ENCODE assay signal across 8 cellular contexts in the genomic region with DNA sequence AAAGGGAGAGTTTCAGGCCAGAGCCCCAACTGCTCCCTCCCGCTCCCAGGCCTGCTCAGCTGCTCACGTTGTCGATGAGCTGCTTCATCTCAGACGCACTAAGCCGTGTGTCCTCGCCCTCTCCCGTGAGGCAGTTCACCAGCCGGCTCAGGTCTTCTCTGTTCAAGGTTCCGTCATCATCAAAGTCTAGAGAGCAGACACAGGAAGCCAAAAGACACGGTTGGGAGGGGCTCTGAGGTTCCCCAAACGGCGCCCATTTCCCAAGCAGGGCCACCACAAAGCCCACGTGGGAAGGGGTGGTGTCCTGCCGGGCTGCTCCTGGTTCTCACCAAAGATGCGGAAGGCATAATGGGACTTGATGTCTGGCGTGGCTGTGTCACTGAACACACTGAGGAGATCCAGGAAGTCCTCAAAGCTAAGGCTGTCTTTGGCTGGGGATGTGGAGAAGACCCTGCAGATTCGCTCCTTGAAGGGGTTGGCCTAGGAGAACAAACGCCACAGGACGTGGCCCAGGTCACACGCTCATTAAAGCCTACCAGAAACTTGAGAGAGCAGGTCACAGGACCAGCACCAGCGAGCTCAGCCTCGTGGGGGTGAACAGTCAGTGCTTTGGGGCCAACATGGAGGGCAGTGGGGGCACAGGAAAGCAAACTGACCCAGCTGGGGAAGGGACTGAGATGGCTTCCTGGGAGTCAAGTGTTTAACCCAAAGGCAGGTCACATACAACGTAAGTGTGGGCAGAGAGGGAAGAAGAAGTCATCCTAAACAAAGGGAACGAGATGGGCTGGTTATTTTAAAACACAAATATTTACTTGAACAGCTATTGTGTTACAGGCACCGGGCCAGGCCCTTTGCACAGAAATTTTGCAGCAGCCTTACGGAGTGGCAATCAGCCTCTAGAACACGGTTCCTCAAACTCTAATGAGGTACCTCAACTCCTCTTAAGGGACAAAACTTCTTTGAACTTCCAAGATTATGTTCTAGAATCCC. TPM values are rescaled to one million over a fixed set of nuclear protein-coding genes. Genes with fewer than 3 reads are reported as not detected.
DNase-seq lines count a peak whose midpoint lies in the region; ATAC-seq and TF ChIP-seq lines count a peak whose summit lies in the region.

No MANE protein-coding gene starts in this region.

- no peaks in the 10 kb centered on the region for H3K27me3 ChIP-seq in lung (ENCODE audit: control insufficient read depth, insufficient read depth)
- no peaks in the 10 kb centered on the region for H3K27me3 ChIP-seq in GM23338 (ENCODE audit: insufficient read depth)

- H3K27ac Mint-ChIP-seq in GM23338 = no peak overlapping the region

- peaks cover 49% of the 10 kb centered on the region for H3K4me1 Mint-ChIP-seq in activated T-cell treated with anti-CD3 and anti-CD28 coated beads, Interleukin-2, amount 50 U/mL, for 4 hours (ENCODE audit: low read depth)
- peaks cover 7% of the 10 kb centered on the region for H3K4me1 Mint-ChIP-seq in GM23338

- H2AFZ ChIP-seq in GM23338 = no peak overlapping the region

- peak; percentile 36 to 38 for ATAC-seq in activated T-cell treated with anti-CD3 and anti-CD28 coated beads, Interleukin-2, amount 50 U/mL, for 4 hours
- no peak for ATAC-seq in lung (ENCODE audit: insufficient read depth, low FRiP score)
- no peak for ATAC-seq in GM23338

- peak overlapping the region; percentile 94 for H3K4me3 Mint-ChIP-seq in activated T-cell treated with anti-CD3 and anti-CD28 coated beads, Interleukin-2, amount 50 U/mL, for 4 hours
- no peak overlapping the region for H3K4me3 Mint-ChIP-seq in GM23338

- no peaks in the 10 kb centered on the region for H3K9me2 ChIP-seq in GM23338 (ENCODE audit: insufficient read depth)

- peaks cover 3 to 17% of the 10 kb centered on the region in 2 donors for H3K4me1 ChIP-seq in lung (ENCODE audit: control insufficient read depth in 2 of 2, insufficient read depth in 2 of 2, low read length in 2 of 2)
- peaks cover 14% of the 10 kb centered on the region; the same call in 1 of the 2 replicates for H3K4me1 ChIP-seq in GM23338 (ENCODE audit: insufficient read depth)

- 30 to 44% methylated on average over 27 of the region's 27 CpGs for WGBS in lung, 2 donors

- no peak overlapping the region for H3K4me2 ChIP-seq in GM23338

- H3K36me3 Mint-ChIP-seq in activated T-cell treated with anti-CD3 and anti-CD28 coated beads, Interleukin-2, amount 50 U/mL, for 4 hours (ENCODE audit: insufficient read depth) = peaks cover 25% of the 10 kb centered on the region
- peaks cover 17% of the 10 kb centered on the region for H3K36me3 Mint-ChIP-seq in GM23338 (ENCODE audit: low read depth)

- H3K79me2 ChIP-seq in GM23338 (replicated peaks; ENCODE audit: insufficient read depth) = no peaks in the 10 kb centered on the region

- no peaks in the 10 kb centered on the region for H3K27me3 Mint-ChIP-seq in activated T-cell treated with anti-CD3 and anti-CD28 coated beads, Interleukin-2, amount 50 U/mL, for 4 hours (ENCODE audit: low read depth)
- H3K27me3 Mint-ChIP-seq in GM23338 (ENCODE audit: insufficient read depth, low read depth, poor library complexity) = peaks cover 11% of the 10 kb centered on the region

- no peak overlapping the region for H3K4me3 ChIP-seq in lung
- H3K4me3 ChIP-seq in GM23338 = no peak overlapping the region

- peaks cover 11% of the 10 kb centered on the region; the same call in 1 of the 2 replicates for H3F3A ChIP-seq in GM23338 (replicated peaks; ENCODE audit: low read depth)

- no peaks in the 10 kb centered on the region for H3K9me3 ChIP-seq in lung (ENCODE audit: control insufficient read depth in 2 of 2, insufficient read depth in 1 of 2, low read length in 1 of 2)

- H3K27ac ChIP-seq in lung (ENCODE audit: low read depth in 1 of 2, low read length in 1 of 2) (peak overlapping the region in 1 of 2 donors; percentile 50), GM23338 (ENCODE audit: low read depth) (no peak overlapping the region)

- TF ChIP-seq CTCF in lung (IDR thresholded peaks at IDR 0.05; ENCODE audit: control extremely low read depth, extremely low read depth) (no peak), GM23338 (conservative IDR thresholded peaks at IDR 0.05; ENCODE audit: low read depth in 2 of 2) (no peak)

- DNase-seq in NCI-H2029 treated with DMSO at 0.1 percent for 48 hours (lab: John Stamatoyannopoulos, UW) (peak; percentile 35), NCI-H2029 (lab: John Stamatoyannopoulos, UW) (no peak), lung (ENCODE audit: low spot score) (peak; percentile 51), SW480 (ENCODE audit: low spot score) (no peak), GM23338 (ENCODE audit: low spot score) (no peak), AG08395 (ENCODE audit: low spot score) (no peak)
- DNase-seq in activated T-cell treated with anti-CD3 and anti-CD28 coated beads, Interleukin-2, amount 50 U/mL, for 4 hours = peak; percentile 66
- DNase-seq in stimulated activated CD8-positive, alpha-beta memory T cell treated with anti-CD3 and anti-CD28 coated beads, Interleukin-4, amount 100 ng/mL, for 48 hours = peak; percentile 73

- no peaks in the 10 kb centered on the region; the same call in 1 of the 2 replicates for H4K20me1 ChIP-seq in GM23338 (replicated peaks; ENCODE audit: insufficient read depth)

- no peaks in the 10 kb centered on the region for H3K9me3 Mint-ChIP-seq in activated T-cell treated with anti-CD3 and anti-CD28 coated beads, Interleukin-2, amount 50 U/mL, for 4 hours
- no peaks in the 10 kb centered on the region for H3K9me3 Mint-ChIP-seq in GM23338

- H3K36me3 ChIP-seq in lung (ENCODE audit: control insufficient read depth in 2 of 2, insufficient read depth in 2 of 2, low read length in 2 of 2) (peaks cover 7 to 34% of the 10 kb centered on the region in 2 donors), GM23338 (ENCODE audit: insufficient read depth) (peaks cover 7% of the 10 kb centered on the region; the same call in 1 of the 2 replicates)

TF ChIP-seq in GM23338, 12 proteins besides CTCF, POLR2A, EP300 and RAD21 (continues in another document):
- TF ChIP-seq EZH2 (IDR thresholded peaks at IDR 0.05; ENCODE audit: low read depth, unreplicated experiment) (no peak), NANOG (IDR thresholded peaks at IDR 0.05; ENCODE audit: borderline replicate concordance) (no peak), JUNB (IDR thresholded peaks at IDR 0.05; ENCODE audit: unreplicated experiment) (no peak), CREB1 (CRISPR knock-in tag; IDR thresholded peaks at IDR 0.05; ENCODE audit: low read depth) (no peak), POLR2AphosphoS5 (IDR thresholded peaks at IDR 0.05; ENCODE audit: low read depth) (no peak), EZH2phosphoT487 (IDR thresholded peaks at IDR 0.05; ENCODE audit: unreplicated experiment) (no peak)
- TF ChIP-seq, protein P1, sequence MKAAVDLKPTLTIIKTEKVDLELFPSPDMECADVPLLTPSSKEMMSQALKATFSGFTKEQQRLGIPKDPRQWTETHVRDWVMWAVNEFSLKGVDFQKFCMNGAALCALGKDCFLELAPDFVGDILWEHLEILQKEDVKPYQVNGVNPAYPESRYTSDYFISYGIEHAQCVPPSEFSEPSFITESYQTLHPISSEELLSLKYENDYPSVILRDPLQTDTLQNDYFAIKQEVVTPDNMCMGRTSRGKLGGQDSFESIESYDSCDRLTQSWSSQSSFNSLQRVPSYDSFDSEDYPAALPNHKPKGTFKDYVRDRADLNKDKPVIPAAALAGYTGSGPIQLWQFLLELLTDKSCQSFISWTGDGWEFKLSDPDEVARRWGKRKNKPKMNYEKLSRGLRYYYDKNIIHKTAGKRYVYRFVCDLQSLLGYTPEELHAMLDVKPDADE (IDR thresholded peaks at IDR 0.05) = no peak

RNA-seq across cellular contexts. Expression of a gene that starts 2.4 kb away (rescaled TPM):
- 100 to 1,000 TPM; 130 to 158 (median 151) TPM for total RNA-seq in activated T-cell treated with anti-CD3 and anti-CD28 coated beads, Interleukin-2, amount 50 U/mL, for 4 hours
- total RNA-seq in lung = 100 to 1,000 TPM in 1 of 2 donors, 10 to 100 TPM in 1; 38.2 to 116 TPM
- 100 to 1,000 TPM; 142 to 189 TPM for polyA plus RNA-seq in lung
- total RNA-seq in GM23338 (2014; rRNA removed; shearing (Covaris generic)) = 9.8 and 11.2 TPM in 2 replicates
- polyA plus RNA-seq in GM23338 (2016; fragmentation: Nextera tagmentation; extraction: Ambion mirVana) = 33.5 and 35.9 TPM in 2 replicates

RNA-seq across cellular contexts. Expression of a gene that starts 2.7 kb away (rescaled TPM):
- total RNA-seq in activated T-cell treated with anti-CD3 and anti-CD28 coated beads, Interleukin-2, amount 50 U/mL, for 4 hours = 10 to 100 TPM; 11.4 to 12.9 (median 11.9) TPM
- 10 to 100 TPM in 1 of 2 donors, 1 to 10 TPM in 1; 6.0 to 11.0 TPM for total RNA-seq in lung
- 1 to 10 TPM; 3.4 to 4.4 TPM for polyA plus RNA-seq in lung
- total RNA-seq in GM23338 (2014; rRNA removed; shearing (Covaris generic)) = 1.2 and 3.8 TPM in 2 replicates
- 0.52 and 0.61 TPM in 2 replicates for polyA plus RNA-seq in GM23338 (2016; fragmentation: Nextera tagmentation; extraction: Ambion mirVana)

RNA-seq across cellular contexts. Expression of a gene that starts 18.0 kb away (rescaled TPM):
- total RNA-seq in activated T-cell treated with anti-CD3 and anti-CD28 coated beads, Interleukin-2, amount 50 U/mL, for 4 hours = under 1 TPM in 2 of 3 donors, not detected in 1; 0.19 to 0.95 TPM
- 1 to 10 TPM in 1 of 2 donors, under 1 TPM in 1; 0.34 to 1.4 TPM for total RNA-seq in lung
- polyA plus RNA-seq in lung = under 1 TPM; 0.11 to 0.12 TPM
- total RNA-seq in GM23338 (2014; rRNA removed; shearing (Covaris generic)) = not detected in 2 replicates
- not detected in 2 replicates for polyA plus RNA-seq in GM23338 (2016; fragmentation: Nextera tagmentation; extraction: Ambion mirVana)

RNA-seq across cellular contexts. Expression of a gene that starts 30.2 kb away (rescaled TPM):
- 1 to 10 TPM; 4.7 to 8.2 (median 7.7) TPM for total RNA-seq in activated T-cell treated with anti-CD3 and anti-CD28 coated beads, Interleukin-2, amount 50 U/mL, for 4 hours
- 10 to 100 TPM; 59.1 to 87.5 TPM for total RNA-seq in lung
- 10 to 100 TPM; 24.0 to 80.4 TPM for polyA plus RNA-seq in lung
- total RNA-seq in GM23338 (2014; rRNA removed; shearing (Covaris generic)) = 41.2 and 48.2 TPM in 2 replicates
- polyA plus RNA-seq in GM23338 (2016; fragmentation: Nextera tagmentation; extraction: Ambion mirVana) = 16.7 and 19.5 TPM in 2 replicates

RNA-seq across cellular contexts. Expression of a gene that starts 34.1 kb away (rescaled TPM):
- total RNA-seq in activated T-cell treated with anti-CD3 and anti-CD28 coated beads, Interleukin-2, amount 50 U/mL, for 4 hours = 10 to 100 TPM; 36.9 to 38.0 (median 37.1) TPM
- total RNA-seq in lung = 10 to 100 TPM; 85.2 to 89.2 TPM
- polyA plus RNA-seq in lung (10 to 100 TPM; 55.2 to 57.3 TPM), GM23338 (2016; fragmentation: Nextera tagmentation; extraction: Ambion mirVana) (79.2 and 88.9 TPM in 2 replicates)
- 92.2 and 131 TPM in 2 replicates for total RNA-seq in GM23338 (2014; rRNA removed; shearing (Covaris generic))

Comparison
In these comparisons a context has a peak if more than half of its experiments do, and no peak if none do; other contexts are left out.
1. DNase-seq: peak in NCI-H2029 treated with DMSO at 0.1 percent for 48 hours (single experiment), activated T-cell treated with anti-CD3 and anti-CD28 coated beads, Interleukin-2, amount 50 U/mL, for 4 hours (single experiment), lung (single experiment) and stimulated activated CD8-positive, alpha-beta memory T cell treated with anti-CD3 and anti-CD28 coated beads, Interleukin-4, amount 100 ng/mL, for 48 hours (single experiment); none in NCI-H2029 (single experiment), SW480 (single experiment), GM23338 (single experiment) and AG08395 (single experiment).
2. ATAC-seq: peak in activated T-cell treated with anti-CD3 and anti-CD28 coated beads, Interleukin-2, amount 50 U/mL, for 4 hours (2 of 2); none in lung (single experiment) and GM23338 (single experiment).